In genomic region chr5:119031047-119031886, GRCh38 we compare ENCODE assay signal across 1 cellular context.
TF ChIP-seq lines count a peak whose summit lies in the region.

No MANE protein-coding gene starts in this region.

TF ChIP-seq in HepG2, 621 proteins besides CTCF, POLR2A, EP300 and RAD21:
- no peak for TF ChIP-seq TCF7 (IDR thresholded peaks at IDR 0.05; ENCODE audit: low read depth)
- TF ChIP-seq, protein P1, sequence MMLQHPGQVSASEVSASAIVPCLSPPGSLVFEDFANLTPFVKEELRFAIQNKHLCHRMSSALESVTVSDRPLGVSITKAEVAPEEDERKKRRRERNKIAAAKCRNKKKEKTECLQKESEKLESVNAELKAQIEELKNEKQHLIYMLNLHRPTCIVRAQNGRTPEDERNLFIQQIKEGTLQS (CRISPR knock-in tag; IDR thresholded peaks at IDR 0.05) = no peak
- no peak for TF ChIP-seq ZSCAN29 (CRISPR knock-in tag; conservative IDR thresholded peaks at IDR 0.05)
- TF ChIP-seq ATF7 (IDR thresholded peaks at IDR 0.05) = no peak
- TF ChIP-seq ATF7 (CRISPR knock-in tag; IDR thresholded peaks at IDR 0.05) = no peak
- TF ChIP-seq YEATS4 (CRISPR knock-in tag; IDR thresholded peaks at IDR 0.05; ENCODE audit: borderline replicate concordance) = no peak
- TF ChIP-seq ZNF740 (CRISPR knock-in tag; IDR thresholded peaks at IDR 0.05) = no peak
- TF ChIP-seq ZNF253 (CRISPR knock-in tag; IDR thresholded peaks at IDR 0.05; ENCODE audit: borderline replicate concordance) = no peak
TF ChIP-seq in HepG2: peak in this region for 0.
